Comparison of ENCODE assay signal across 8 cellular contexts in the genomic region with DNA sequence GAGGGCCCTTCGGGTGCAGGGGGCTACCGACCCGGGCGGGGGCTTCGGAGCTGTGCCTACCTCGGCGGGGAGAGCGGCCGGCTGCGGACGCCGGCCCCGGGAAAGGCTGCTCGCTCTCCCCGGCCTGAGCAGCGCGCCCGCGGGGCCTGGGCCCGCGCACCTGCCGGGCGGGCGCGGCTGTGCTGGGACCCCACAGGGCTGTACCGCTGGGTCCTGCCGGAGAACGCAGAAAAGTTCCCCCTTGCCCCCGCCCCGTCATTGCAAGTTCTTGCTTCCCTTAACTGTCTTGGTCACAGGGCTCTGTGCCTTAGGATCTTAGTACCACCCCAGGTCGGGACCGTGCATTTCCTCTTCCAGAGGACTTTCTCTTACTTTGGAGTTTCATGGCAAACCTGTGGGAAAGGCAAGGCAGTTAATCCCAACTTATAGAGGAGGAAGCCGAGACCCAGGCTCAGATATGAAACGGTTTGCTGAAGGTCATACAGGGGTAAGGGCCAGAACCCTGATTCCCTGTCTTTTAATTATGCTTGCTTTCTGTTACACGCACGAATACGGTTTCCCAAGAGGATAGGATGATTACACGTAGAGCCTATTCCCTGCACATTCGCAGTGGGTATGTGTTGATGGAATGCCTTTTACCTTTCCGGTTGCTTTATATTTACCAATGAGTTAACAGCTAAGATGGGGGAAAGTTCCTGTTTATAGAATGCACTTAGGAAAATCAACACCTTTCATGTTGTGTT. TPM values are rescaled to one million over a fixed set of nuclear protein-coding genes. Genes with fewer than 3 reads are reported as not detected.
A peak's percentile ranks its signal among the peaks of the same experiment; 100 is the strongest.
DNase-seq lines count a peak whose midpoint lies in the region; ATAC-seq, FAIRE-seq and TF ChIP-seq lines count a peak whose summit lies in the region.

No MANE protein-coding gene starts in this region.

- H3K27me3 ChIP-seq in HUES6 (ENCODE audit: control insufficient read depth, insufficient read depth, low read length), result peaks cover 58% of the 10 kb centered on the region

- H3K36me3 Mint-ChIP-seq in activated CD4-positive, alpha-beta memory T cell treated with anti-CD3 and anti-CD28 coated beads for 36 hours, result peaks cover 15% of the 10 kb centered on the region
- no peaks in the 10 kb centered on the region for H3K36me3 Mint-ChIP-seq in neural crest cell (ENCODE audit: low read depth)

- ATAC-seq in GM21381 (IDR thresholded peaks at IDR 0.05; ENCODE audit: unreplicated experiment), result peak; percentile 30

- intact Hi-C loops in activated CD4-positive, alpha-beta memory T cell treated with anti-CD3 and anti-CD28 coated beads for 36 hours (cut with micrococcal nuclease), result loop anchor here (1.0 to 2.0 kb wide), 5 partner anchors 14 to 215 kb away; no protein-coding TSS in a partner anchor

- no peaks in the 10 kb centered on the region for H3K36me3 ChIP-seq in HUES6 (ENCODE audit: control insufficient read depth, insufficient read depth, low read length)

- TF ChIP-seq CTCF in foreskin fibroblast (IDR thresholded peaks at IDR 0.05; ENCODE audit: low read depth, low read length) (no peak), neural crest cell (conservative IDR thresholded peaks at IDR 0.05) (no peak), D721Med (IDR thresholded peaks at IDR 0.05; ENCODE audit: insufficient read depth, missing control alignments) (no peak)

- H3K4me3 ChIP-seq in HUES6 (ENCODE audit: low read depth, low read length) (peak overlapping the region; percentile 93), foreskin fibroblast (ENCODE audit: low read depth in 1 of 2, low read length in 2 of 2) (peak overlapping the region; percentile 77 to 80)

- peak overlapping the region; percentile 61 for H3K9ac ChIP-seq in HUES6 (ENCODE audit: low read length)

- POLR2A ChIA-PET in activated CD4-positive, alpha-beta memory T cell treated with anti-CD3 and anti-CD28 coated beads for 36 hours (lab: Charles Lee), result interaction anchor here (0.7 to 2.2 kb wide), 4 partner anchors 14 to 59 kb away, joined by 3 to 7 read pairs (median 6); no protein-coding TSS in a partner anchor

- no peak overlapping the region for H3K27ac ChIP-seq in HUES6 (ENCODE audit: low read depth, low read length)

- CTCF ChIA-PET in activated CD4-positive, alpha-beta memory T cell treated with anti-CD3 and anti-CD28 coated beads for 36 hours (lab: Charles Lee), result interaction anchor here (1.3 to 2.9 kb wide), 3 partner anchors 29 to 214 kb away, joined by 5 to 13 read pairs (median 7); no protein-coding TSS in a partner anchor

- H3K27ac Mint-ChIP-seq in activated CD4-positive, alpha-beta memory T cell treated with anti-CD3 and anti-CD28 coated beads for 36 hours, result peak overlapping the region; percentile 64
- H3K27ac Mint-ChIP-seq in neural crest cell (ENCODE audit: unreplicated experiment), result no peak overlapping the region

- no peaks in the 10 kb centered on the region for H3K27me3 Mint-ChIP-seq in activated CD4-positive, alpha-beta memory T cell treated with anti-CD3 and anti-CD28 coated beads for 36 hours
- peaks cover 42% of the 10 kb centered on the region for H3K27me3 Mint-ChIP-seq in neural crest cell (ENCODE audit: low read depth)

- no peaks in the 10 kb centered on the region for H3K9me3 ChIP-seq in HUES6 (ENCODE audit: control insufficient read depth, insufficient read depth, low read depth, low read length)

- peak overlapping the region; percentile 90 for H3K4me3 Mint-ChIP-seq in activated CD4-positive, alpha-beta memory T cell treated with anti-CD3 and anti-CD28 coated beads for 36 hours
- H3K4me3 Mint-ChIP-seq in neural crest cell, result peak overlapping the region; percentile 88

- no peaks in the 10 kb centered on the region; the same call in 1 of the 2 replicates for H3K4me1 ChIP-seq in HUES6 (ENCODE audit: control insufficient read depth, insufficient read depth, low read length)

- peak; percentile 65 for DNase-seq in DMS53 (lab: John Stamatoyannopoulos, UW)
- DNase-seq in activated CD4-positive, alpha-beta memory T cell treated with anti-CD3 and anti-CD28 coated beads for 36 hours, result peak; percentile 37
- peak in 1 of 2 donors; percentile 49 for DNase-seq in foreskin fibroblast
- no peak for DNase-seq in neural crest cell (ENCODE audit: low read depth, low spot score)
- no peak for DNase-seq in SHP77 (lab: John Stamatoyannopoulos, UW)
- DNase-seq in D721Med (ENCODE audit: insufficient read length, low spot score), result no peak

- peaks cover 49% of the 10 kb centered on the region for H3K4me1 Mint-ChIP-seq in activated CD4-positive, alpha-beta memory T cell treated with anti-CD3 and anti-CD28 coated beads for 36 hours (ENCODE audit: low read depth)
- H3K4me1 Mint-ChIP-seq in neural crest cell, result peaks cover 11% of the 10 kb centered on the region

- no peaks in the 10 kb centered on the region for H3K9me3 Mint-ChIP-seq in activated CD4-positive, alpha-beta memory T cell treated with anti-CD3 and anti-CD28 coated beads for 36 hours
- H3K9me3 Mint-ChIP-seq in neural crest cell, result no peaks in the 10 kb centered on the region

- FAIRE-seq in D721Med (lab: Jason Lieb, UNC), result no peak

RNA-seq across cellular contexts. Expression of gene PCGF5, which starts 0.7 kb away (rescaled TPM):
- total RNA-seq in activated CD4-positive, alpha-beta memory T cell treated with anti-CD3 and anti-CD28 coated beads for 36 hours, result 10 to 100 TPM; 42.9 to 46.8 TPM
- total RNA-seq in neural crest cell, result 10.2 and 11.2 TPM in 2 replicates

Comparison
In these comparisons a context has a peak if more than half of its experiments do, and no peak if none do; other contexts are left out.
1. DNase-seq: peak in DMS53 (single experiment) and activated CD4-positive, alpha-beta memory T cell treated with anti-CD3 and anti-CD28 coated beads for 36 hours (single experiment); none in neural crest cell (single experiment), SHP77 (0 of 2) and D721Med (single experiment).